In genomic region chr13:26254583-26255102, GRCh38 we compare ENCODE assay signal across 8 cellular contexts. TPM values are rescaled to one million over a fixed set of nuclear protein-coding genes. Genes with fewer than 3 reads are reported as not detected.
DNase-seq lines count a peak whose midpoint lies in the region; ATAC-seq and TF ChIP-seq lines count a peak whose summit lies in the region.

No MANE protein-coding gene starts in this region.

- peak; percentile 39 for ATAC-seq in HG02885 (IDR thresholded peaks at IDR 0.05; ENCODE audit: poor library complexity, unreplicated experiment)

- no peaks in the 10 kb centered on the region for H3K27me3 ChIP-seq in endocrine pancreas (ENCODE audit: control insufficient read depth, insufficient read depth, low read length)

- H3K4me1 ChIP-seq in endocrine pancreas (ENCODE audit: control insufficient read depth, insufficient read depth, low read length), result no peaks in the 10 kb centered on the region

- peak overlapping the region; percentile 93 for H3K9ac ChIP-seq in endocrine pancreas (ENCODE audit: control insufficient read depth, insufficient read depth, low read length)

- peaks cover 34% of the 10 kb centered on the region for H3K4me1 Mint-ChIP-seq in mesothelial cell of epicardium

- no peak for TF ChIP-seq CTCF in mesothelial cell of epicardium (IDR thresholded peaks at IDR 0.05; ENCODE audit: unreplicated experiment)

- peak; percentile 32 for DNase-seq in SIG-M5 treated with dmso at 0.1 percent for 504 hours (lab: John Stamatoyannopoulos, UW; ENCODE audit: unreplicated experiment)
- DNase-seq in SIG-M5 (lab: John Stamatoyannopoulos, UW), result no peak
- peak; percentile 36 for DNase-seq in NCI-H345 (lab: John Stamatoyannopoulos, UW)
- peak; percentile 1 to 14 for DNase-seq in activated CD8-positive, alpha-beta memory T cell treated with anti-CD3 and anti-CD28 coated beads for 4 hours (ENCODE audit: low read depth in 2 of 2)
- DNase-seq in mesothelial cell of epicardium (ENCODE audit: low spot score in 2 of 2, unreplicated experiment in 2 of 2), result peak; percentile 23 to 66
- DNase-seq in stimulated activated CD8-positive, alpha-beta memory T cell treated with anti-CD3 and anti-CD28 coated beads, Interleukin-15, amount 100 ng/mL, for 48 hours (ENCODE audit: low read depth in 2 of 2), result peak; percentile 23 to 25

- no peaks in the 10 kb centered on the region for H3K36me3 ChIP-seq in endocrine pancreas (ENCODE audit: control insufficient read depth, insufficient read depth, low read length)

- H3K36me3 Mint-ChIP-seq in mesothelial cell of epicardium, result no peaks in the 10 kb centered on the region

- H3K9me3 Mint-ChIP-seq in mesothelial cell of epicardium, result no peaks in the 10 kb centered on the region

- no peaks in the 10 kb centered on the region for H3K27me3 Mint-ChIP-seq in mesothelial cell of epicardium (ENCODE audit: low read depth)

- H3K9me3 ChIP-seq in endocrine pancreas (ENCODE audit: control insufficient read depth, low read length), result no peaks in the 10 kb centered on the region

- H3K27ac Mint-ChIP-seq in mesothelial cell of epicardium, result peak overlapping the region; percentile 91

- H3K4me3 Mint-ChIP-seq in mesothelial cell of epicardium, result peak overlapping the region; percentile 92

- peak overlapping the region; percentile 99 for H3K4me3 ChIP-seq in endocrine pancreas (ENCODE audit: control insufficient read depth, insufficient read depth, low read length)

RNA-seq across cellular contexts. Expression of gene CDK8, which starts 0.7 kb away (rescaled TPM):
- total RNA-seq in mesothelial cell of epicardium, result 25.3 to 26.3 TPM (median 25.6 TPM) in 3 replicates

RNA-seq across cellular contexts. Expression of gene RNF6, which starts 32.5 kb away (rescaled TPM):
- total RNA-seq in mesothelial cell of epicardium, result 22.5 to 24.2 TPM (median 22.8 TPM) in 3 replicates
